ENCODE assay signal across 8 cellular contexts in genomic region chr17:81735181-81736102, GRCh38. TPM values are rescaled to one million over a fixed set of nuclear protein-coding genes. Genes with fewer than 3 reads are reported as not detected.
DNase-seq lines count a peak whose midpoint lies in the region; ATAC-seq, FAIRE-seq and TF ChIP-seq lines count a peak whose summit lies in the region.

No MANE protein-coding gene starts in this region.

- H3K4me3 Mint-ChIP-seq in CD8-positive, alpha-beta T cell = peak overlapping the region; percentile 42
- H3K4me3 Mint-ChIP-seq in stimulated activated naive CD8-positive, alpha-beta T cell treated with anti-CD3 and anti-CD28 coated beads, Interleukin-15, amount 100 ng/mL, for 72 hours = peak overlapping the region; percentile 53 to 69

- H3K4me1 ChIP-seq in CD8-positive, alpha-beta T cell (ENCODE audit: insufficient read depth, low read length) = no peaks in the 10 kb centered on the region

- no peak for DNase-seq in CD8-positive, alpha-beta T cell
- DNase-seq in H54 (ENCODE audit: insufficient read length, low spot score) (peak; percentile 86), SHP77 treated with DMSO at 0.1 percent for 48 hours (lab: John Stamatoyannopoulos, UW) (peak; percentile 53), fibroblast of the aortic adventitia (ENCODE audit: low read depth) (peak; percentile 52), LoVo (ENCODE audit: low spot score) (no peak), SW 1271 (lab: John Stamatoyannopoulos, UW) (no peak), NCI-H187 treated with DMSO at 0.1 percent for 48 hours (lab: John Stamatoyannopoulos, UW) (no peak)
- DNase-seq in stimulated activated naive CD8-positive, alpha-beta T cell treated with anti-CD3 and anti-CD28 coated beads, Interleukin-15, amount 100 ng/mL, for 72 hours = no peak

- TF ChIP-seq CTCF in CD8-positive, alpha-beta T cell (IDR thresholded peaks at IDR 0.05) = no peak
- TF ChIP-seq CTCF in fibroblast of the aortic adventitia (IDR thresholded peaks at IDR 0.05; ENCODE audit: insufficient read depth, low read length) = no peak

- no peak overlapping the region for H3K4me3 ChIP-seq in CD8-positive, alpha-beta T cell (ENCODE audit: low read depth, low read length)
- no peak overlapping the region for H3K4me3 ChIP-seq in fibroblast of the aortic adventitia (ENCODE audit: low read depth, low read length)

- intact Hi-C loops in CD8-positive, alpha-beta T cell (cut with DNase I, micrococcal nuclease) = no loop called here

- H3K36me3 ChIP-seq in CD8-positive, alpha-beta T cell (ENCODE audit: insufficient read depth, low read length) = no peaks in the 10 kb centered on the region

- no peaks in the 10 kb centered on the region for H3K27me3 ChIP-seq in CD8-positive, alpha-beta T cell (ENCODE audit: insufficient read depth, low read length)

- no peak for FAIRE-seq in H54 (lab: Jason Lieb, UNC)

- no peak for ATAC-seq in CD8-positive, alpha-beta T cell
- peak; percentile 10 for ATAC-seq in stimulated activated naive CD8-positive, alpha-beta T cell treated with anti-CD3 and anti-CD28 coated beads, Interleukin-15, amount 100 ng/mL, for 72 hours

- H3K36me3 Mint-ChIP-seq in CD8-positive, alpha-beta T cell = no peaks in the 10 kb centered on the region

- H3K27ac Mint-ChIP-seq in CD8-positive, alpha-beta T cell = no peak overlapping the region
- H3K27ac Mint-ChIP-seq in stimulated activated naive CD8-positive, alpha-beta T cell treated with anti-CD3 and anti-CD28 coated beads, Interleukin-15, amount 100 ng/mL, for 72 hours = peak overlapping the region in 1 of 2 donors; percentile 44

- peaks cover 26% of the 10 kb centered on the region for H3K27me3 Mint-ChIP-seq in CD8-positive, alpha-beta T cell (ENCODE audit: low read depth)
- H3K27me3 Mint-ChIP-seq in stimulated activated naive CD8-positive, alpha-beta T cell treated with anti-CD3 and anti-CD28 coated beads, Interleukin-15, amount 100 ng/mL, for 72 hours = peaks cover 95% of the 10 kb centered on the region

- no peaks in the 10 kb centered on the region for H3K9me3 ChIP-seq in CD8-positive, alpha-beta T cell (ENCODE audit: low read length)

- POLR2A ChIA-PET in CD8-positive, alpha-beta T cell (lab: Charles Lee) = no interaction called here

- CTCF ChIA-PET in CD8-positive, alpha-beta T cell (lab: Charles Lee) = interaction anchor here (1.0 to 1.8 kb wide), 4 partner anchors 26 to 285 kb away, joined by 3 to 4 read pairs (median 3); no protein-coding TSS in a partner anchor

- H3K9me3 Mint-ChIP-seq in CD8-positive, alpha-beta T cell = no peaks in the 10 kb centered on the region
- H3K9me3 Mint-ChIP-seq in stimulated activated naive CD8-positive, alpha-beta T cell treated with anti-CD3 and anti-CD28 coated beads, Interleukin-15, amount 100 ng/mL, for 72 hours = no peaks in the 10 kb centered on the region

- no peak; the same call in 1 of the 2 replicates for TF ChIP-seq POLR2A in H54 (IDR thresholded peaks at IDR 0.05; ENCODE audit: low read depth, low read length)

- no peak overlapping the region for H3K27ac ChIP-seq in CD8-positive, alpha-beta T cell (ENCODE audit: low read depth, low read length)

- peaks cover 10% of the 10 kb centered on the region for H3K4me1 Mint-ChIP-seq in CD8-positive, alpha-beta T cell (ENCODE audit: low read depth)
- peaks cover 20% of the 10 kb centered on the region for H3K4me1 Mint-ChIP-seq in stimulated activated naive CD8-positive, alpha-beta T cell treated with anti-CD3 and anti-CD28 coated beads, Interleukin-15, amount 100 ng/mL, for 72 hours

RNA-seq across cellular contexts. Expression of gene SLC25A10, which starts 23.4 kb away (rescaled TPM):
- total RNA-seq in CD8-positive, alpha-beta T cell = 1 to 10 TPM; 3.7 to 5.4 TPM
- total RNA-seq in fibroblast of the aortic adventitia (ENCODE audit: low replicate concordance) = 4.1 and 19.3 TPM in 2 replicates

RNA-seq across cellular contexts. Expression of gene MRPL12, which starts 32.3 kb away (rescaled TPM):
- total RNA-seq in CD8-positive, alpha-beta T cell = 10 to 100 TPM; 33.2 to 36.6 TPM
- 19.2 and 23.7 TPM in 2 replicates for total RNA-seq in fibroblast of the aortic adventitia (ENCODE audit: low replicate concordance)

RNA-seq across cellular contexts. Expression of gene HGS, which starts 51.6 kb away (rescaled TPM):
- total RNA-seq in CD8-positive, alpha-beta T cell = 100 to 1,000 TPM; 121 to 126 TPM
- total RNA-seq in fibroblast of the aortic adventitia (ENCODE audit: low replicate concordance) = 89.0 and 94.7 TPM in 2 replicates

RNA-seq across cellular contexts. Expression of gene ARL16, which starts 51.8 kb away (rescaled TPM):
- total RNA-seq in CD8-positive, alpha-beta T cell = 10 to 100 TPM; 14.3 to 16.4 TPM
- total RNA-seq in fibroblast of the aortic adventitia (ENCODE audit: low replicate concordance) = 21.3 and 26.4 TPM in 2 replicates

Comparison
In these comparisons a context has a peak if more than half of its experiments do, and no peak if none do; other contexts are left out.
1. DNase-seq: peak in H54 (single experiment), SHP77 treated with DMSO at 0.1 percent for 48 hours (single experiment) and fibroblast of the aortic adventitia (single experiment); none in CD8-positive, alpha-beta T cell (0 of 7), stimulated activated naive CD8-positive, alpha-beta T cell treated with anti-CD3 and anti-CD28 coated beads, Interleukin-15, amount 100 ng/mL, for 72 hours (0 of 2), LoVo (single experiment), SW 1271 (0 of 2) and NCI-H187 treated with DMSO at 0.1 percent for 48 hours (single experiment).